In genomic region chr18:8337216-8337615, GRCh38 we compare ENCODE assay signal across 25 cellular contexts.
DNase-seq lines count a peak whose midpoint lies in the region; ATAC-seq and TF ChIP-seq lines count a peak whose summit lies in the region.
"Had no signal": no experiment of that assay in that cellular context is flagged by ENCODE, and none has a peak within 500 bp of the region (broad histone marks: within the 10 kb centered on the region; RNA-seq: fewer than 3 reads in every experiment).

No MANE protein-coding gene starts in this region.

- peak; percentile 12 for DNase-seq in IMR-90
- peak; percentile 20 for DNase-seq in brain microvascular endothelial cell
- no peak for DNase-seq in left lung
- no peak for DNase-seq in stimulated activated effector memory CD8-positive, alpha-beta T cell treated with anti-CD3 and anti-CD28 coated beads, Interleukin-12 subunit alpha, Interleukin-12 subunit beta, amount 100 ng/mL, for 72 hours (ENCODE audit: low spot score in 2 of 2)
- DNase-seq in BE2C = no peak
- no peak for DNase-seq in uterus
- DNase-seq: ACHN; Calu3; CD8-positive, alpha-beta T cell; H9; HFFc6; KG1; NCI-H1105; NCI-H146; NCI-H2029; NCI-H2227 treated with DMSO at 0.1 percent for 48 hours; NCI-H510A treated with DMSO at 0.1 percent for 48 hours; NCI-H748 treated with DMSO at 0.1 percent for 48 hours; PC-9; RPMI8226; SHP77 had no signal

- no peaks in the 10 kb centered on the region for H3K9me3 ChIP-seq in IMR-90 (ENCODE audit: control insufficient read depth, insufficient read depth, low read length)
- H3K9me3 ChIP-seq in left lung = no peaks in the 10 kb centered on the region
- no peaks in the 10 kb centered on the region for H3K9me3 ChIP-seq in BE2C
- no peaks in the 10 kb centered on the region for H3K9me3 ChIP-seq in uterus
- H3K9me3 ChIP-seq: BLaER1 treated with 17β-estradiol and CSF1 and Interleukin-3, amounts not matched to agents 10 nM and 100 nM had no signal

- H3K27ac ChIP-seq in IMR-90 (ENCODE audit: insufficient read depth, low read length) (no peak overlapping the region), brain microvascular endothelial cell (no peak overlapping the region), left lung (no peak overlapping the region), uterus (no peak overlapping the region)
- H3K27ac ChIP-seq: BLaER1 treated with 17β-estradiol and CSF1 and Interleukin-3, amounts not matched to agents 10 nM and 100 nM; PC-9; SK-N-MC had no signal

- H4K5ac ChIP-seq in IMR-90 (ENCODE audit: low read depth, low read length) = no peak overlapping the region

- ATAC-seq in IMR-90 (ENCODE audit: low read depth) (no peak), left lung (peak; percentile 17), HG03432 (IDR thresholded peaks at IDR 0.05; ENCODE audit: unreplicated experiment) (no peak), GM21526 (IDR thresholded peaks at IDR 0.05; ENCODE audit: low FRiP score, unreplicated experiment) (no peak)
- peak; percentile 8 for ATAC-seq in stimulated activated effector memory CD8-positive, alpha-beta T cell treated with anti-CD3 and anti-CD28 coated beads, Interleukin-12 subunit alpha, Interleukin-12 subunit beta, amount 100 ng/mL, for 72 hours
- ATAC-seq: CD8-positive, alpha-beta T cell had no signal

- TF ChIP-seq POLR2A in IMR-90 (IDR thresholded peaks at IDR 0.05; ENCODE audit: low read depth, low read length) (no peak), uterus (IDR thresholded peaks at IDR 0.05) (no peak)

- H3K27me3 ChIP-seq in IMR-90 (ENCODE audit: control insufficient read depth, insufficient read depth, low read length) (no peaks in the 10 kb centered on the region), brain microvascular endothelial cell (replicated peaks) (no peaks in the 10 kb centered on the region), left lung (no peaks in the 10 kb centered on the region), BE2C (no peaks in the 10 kb centered on the region), uterus (no peaks in the 10 kb centered on the region)
- H3K27me3 ChIP-seq: BLaER1 treated with 17β-estradiol and CSF1 and Interleukin-3, amounts not matched to agents 10 nM and 100 nM had no signal

- H3K4me3 ChIP-seq in IMR-90 (ENCODE audit: insufficient read depth, low read depth, low read length) (no peak overlapping the region), brain microvascular endothelial cell (ENCODE audit: low read depth, low read length) (no peak overlapping the region), left lung (no peak overlapping the region), BE2C (ENCODE audit: low read depth, low read length) (no peak overlapping the region), uterus (no peak overlapping the region)
- H3K4me3 ChIP-seq: BLaER1 treated with 17β-estradiol and CSF1 and Interleukin-3, amounts not matched to agents 10 nM and 100 nM; PC-9; SK-N-MC had no signal

- in situ Hi-C loops in IMR-90 (cut with MboI; ENCODE audit: low sequenced_read_pairs) (no loop called here), brain microvascular endothelial cell (cut with HindIII; ENCODE audit: low pct_ligation_motif_present, low sequenced_read_pairs) (no loop called here)

- no peaks in the 10 kb centered on the region for H3K79me1 ChIP-seq in IMR-90 (ENCODE audit: low read depth in 1 of 2, low read length in 2 of 2)

- POLR2A ChIA-PET in IMR-90 (lab: Charles Lee; ENCODE audit: unreplicated experiment) = no interaction called here

- no peak overlapping the region for H3K9ac ChIP-seq in IMR-90 (ENCODE audit: low read depth, low read length)
- H3K9ac ChIP-seq: BLaER1 treated with 17β-estradiol and CSF1 and Interleukin-3, amounts not matched to agents 10 nM and 100 nM had no signal

- H3K36me3 ChIP-seq in IMR-90 (ENCODE audit: control insufficient read depth, insufficient read depth, low read length) (no peaks in the 10 kb centered on the region), brain microvascular endothelial cell (replicated peaks) (no peaks in the 10 kb centered on the region), left lung (no peaks in the 10 kb centered on the region), BE2C (no peaks in the 10 kb centered on the region), uterus (no peaks in the 10 kb centered on the region)
- H3K36me3 ChIP-seq: BLaER1 treated with 17β-estradiol and CSF1 and Interleukin-3, amounts not matched to agents 10 nM and 100 nM had no signal

- H3K14ac ChIP-seq in IMR-90 (replicated peaks; ENCODE audit: low read depth, low read length) = no peak overlapping the region

- H3K4ac ChIP-seq in IMR-90 (ENCODE audit: low read depth, low read length) = no peak overlapping the region

- no peak overlapping the region for H2BK15ac ChIP-seq in IMR-90 (ENCODE audit: low read depth, low read length)

- H2BK20ac ChIP-seq in IMR-90 (ENCODE audit: low read depth, low read length) = no peak overlapping the region

- H3K9me1 ChIP-seq in IMR-90 (ENCODE audit: insufficient read depth, low read length) = peaks cover 17% of the 10 kb centered on the region

- no peaks in the 10 kb centered on the region for H3K4me1 Mint-ChIP-seq in stimulated activated effector memory CD8-positive, alpha-beta T cell treated with anti-CD3 and anti-CD28 coated beads, Interleukin-12 subunit alpha, Interleukin-12 subunit beta, amount 100 ng/mL, for 72 hours

- H3K4me3 Mint-ChIP-seq in stimulated activated effector memory CD8-positive, alpha-beta T cell treated with anti-CD3 and anti-CD28 coated beads, Interleukin-12 subunit alpha, Interleukin-12 subunit beta, amount 100 ng/mL, for 72 hours = no peak overlapping the region
- H3K4me3 Mint-ChIP-seq: CD8-positive, alpha-beta T cell; H9; HFFc6 had no signal

- no peak overlapping the region for H2BK5ac ChIP-seq in IMR-90 (ENCODE audit: low read depth, low read length, poor library complexity, severe bottlenecking)

- no peak for TF ChIP-seq RAD21 in IMR-90 (IDR thresholded peaks at IDR 0.05; ENCODE audit: low read length)

- 40% methylated on average over 1 of the region's 3 CpGs; no CpG with 5 or more reads in 1 of the 2 experiments for WGBS in IMR-90 (ENCODE audit: extremely low coverage in 2 of 2, insufficient read length in 1 of 2), 2 experiments

- H2AK9ac ChIP-seq in IMR-90 (replicated peaks; ENCODE audit: low read depth, low read length, poor library complexity) = no peak overlapping the region

- BruUV-seq in IMR-90 (replicated peaks; lab: Mats Ljungman, UMichigan) = no TSS peak

- no peak overlapping the region for H4K8ac ChIP-seq in IMR-90 (ENCODE audit: low read depth in 2 of 2, low read length in 2 of 2)

- H4K91ac ChIP-seq in IMR-90 (ENCODE audit: insufficient read depth, low read depth, low read length) = no peak overlapping the region

- no peak overlapping the region for H3K27ac Mint-ChIP-seq in stimulated activated effector memory CD8-positive, alpha-beta T cell treated with anti-CD3 and anti-CD28 coated beads, Interleukin-12 subunit alpha, Interleukin-12 subunit beta, amount 100 ng/mL, for 72 hours
- H3K27ac Mint-ChIP-seq: CD8-positive, alpha-beta T cell; HFFc6 had no signal

- H3K4me1 ChIP-seq in IMR-90 (ENCODE audit: control insufficient read depth, insufficient read depth, low read length) (peaks cover 9% of the 10 kb centered on the region), left lung (peaks cover 0 to 10% of the 10 kb centered on the region in 2 donors), BE2C (no peaks in the 10 kb centered on the region), uterus (no peaks in the 10 kb centered on the region)

- H2BK120ac ChIP-seq in IMR-90 (ENCODE audit: low read depth, low read length) = no peak overlapping the region

- intact Hi-C loops in IMR-90 (cut with micrococcal nuclease) = no loop called here
- intact Hi-C loops in left lung (cut with DNase I) = no loop called here
- intact Hi-C loops in uterus (cut with DNase I; ENCODE audit: low total_unique reads) = no loop called here

- no peaks in the 10 kb centered on the region for H4K20me1 ChIP-seq in IMR-90 (ENCODE audit: insufficient read depth, low read length)
- H4K20me1 ChIP-seq: BLaER1 treated with 17β-estradiol and CSF1 and Interleukin-3, amounts not matched to agents 10 nM and 100 nM had no signal

- dilution Hi-C loops in IMR-90 (cut with HindIII; ENCODE audit: low sequenced_read_pairs, unreplicated experiment) = no loop called here

- no peak overlapping the region for H3K4me2 ChIP-seq in IMR-90 (ENCODE audit: low read depth, low read length)
- H3K4me2 ChIP-seq: BLaER1 treated with 17β-estradiol and CSF1 and Interleukin-3, amounts not matched to agents 10 nM and 100 nM; PC-9 had no signal

- H3K9me3 Mint-ChIP-seq in stimulated activated effector memory CD8-positive, alpha-beta T cell treated with anti-CD3 and anti-CD28 coated beads, Interleukin-12 subunit alpha, Interleukin-12 subunit beta, amount 100 ng/mL, for 72 hours = no peaks in the 10 kb centered on the region
- H3K9me3 Mint-ChIP-seq: CD8-positive, alpha-beta T cell; H9; HFFc6 had no signal

- H3K56ac ChIP-seq in IMR-90 (ENCODE audit: extremely low read depth, insufficient read depth, low read length) = no peak overlapping the region

- H3K18ac ChIP-seq in IMR-90 (ENCODE audit: low read depth, low read length) = no peak overlapping the region

- no peak overlapping the region for H2AFZ ChIP-seq in IMR-90 (replicated peaks; ENCODE audit: low read length, poor library complexity)
- H2AFZ ChIP-seq: PC-9 had no signal

- H2AK5ac ChIP-seq in IMR-90 (ENCODE audit: low read depth, low read length) = no peak overlapping the region

- CTCF ChIA-PET in IMR-90 (lab: Yijun Ruan, JAX) = no interaction called here

- TF ChIP-seq CTCF in IMR-90 (conservative IDR thresholded peaks at IDR 0.05; ENCODE audit: low read depth, low read length) (no peak), brain microvascular endothelial cell (IDR thresholded peaks at IDR 0.05; ENCODE audit: low read depth, low read length, missing control alignments) (no peak), left lung (IDR thresholded peaks at IDR 0.05) (no peak), BE2C (IDR thresholded peaks at IDR 0.05; ENCODE audit: low read depth, low read length) (no peak), uterus (IDR thresholded peaks at IDR 0.05) (no peak)

- H3K36me3 Mint-ChIP-seq in stimulated activated effector memory CD8-positive, alpha-beta T cell treated with anti-CD3 and anti-CD28 coated beads, Interleukin-12 subunit alpha, Interleukin-12 subunit beta, amount 100 ng/mL, for 72 hours = no peaks in the 10 kb centered on the region
- H3K36me3 Mint-ChIP-seq: CD8-positive, alpha-beta T cell had no signal

- no peak overlapping the region for H3K23ac ChIP-seq in IMR-90 (ENCODE audit: low read depth, low read length)

TF ChIP-seq in IMR-90, 13 proteins besides CTCF, POLR2A, EP300 and RAD21 (continues in another document):
- TF ChIP-seq MAFK (IDR thresholded peaks at IDR 0.05; ENCODE audit: low read depth, low read length) = no peak
- TF ChIP-seq BHLHE40 (IDR thresholded peaks at IDR 0.05; ENCODE audit: low read depth, low read length) = no peak
- TF ChIP-seq CEBPB (IDR thresholded peaks at IDR 0.05; ENCODE audit: low read depth, low read length) = no peak
- no peak for TF ChIP-seq FOS (IDR thresholded peaks at IDR 0.05; ENCODE audit: low read depth, low read length)
- TF ChIP-seq RFX5 (IDR thresholded peaks at IDR 0.05; ENCODE audit: low read depth, low read length) = no peak
- no peak for TF ChIP-seq CHD1 (IDR thresholded peaks at IDR 0.05; ENCODE audit: low read depth, low read length)

Comparison
In these comparisons a context has a peak if more than half of its experiments do, and no peak if none do; other contexts are left out.
1. ATAC-seq: peak in left lung (single experiment) and stimulated activated effector memory CD8-positive, alpha-beta T cell treated with anti-CD3 and anti-CD28 coated beads, Interleukin-12 subunit alpha, Interleukin-12 subunit beta, amount 100 ng/mL, for 72 hours (single experiment); none in IMR-90 (single experiment), HG03432 (single experiment) and GM21526 (single experiment).
2. DNase-seq: peak in IMR-90 (single experiment) and brain microvascular endothelial cell (single experiment); none in left lung (0 of 2), stimulated activated effector memory CD8-positive, alpha-beta T cell treated with anti-CD3 and anti-CD28 coated beads, Interleukin-12 subunit alpha, Interleukin-12 subunit beta, amount 100 ng/mL, for 72 hours (0 of 2), BE2C (single experiment) and uterus (0 of 2).